In genomic region chr22:50205781-50206569, GRCh38 we compare ENCODE assay signal across 1 cellular context.
TF ChIP-seq lines count a peak whose summit lies in the region.

No MANE protein-coding gene starts in this region.

TF ChIP-seq in HepG2, 621 proteins besides CTCF, POLR2A, EP300 and RAD21:
- TF ChIP-seq THAP8 (CRISPR knock-in tag; IDR thresholded peaks at IDR 0.05; ENCODE audit: borderline replicate concordance), result no peak
- peak; percentile 97 for TF ChIP-seq AGO2 (optimal IDR thresholded peaks at IDR 0.05; ENCODE audit: low read depth, low read length)
- TF ChIP-seq ZBTB7B (CRISPR knock-in tag; IDR thresholded peaks at IDR 0.05), result no peak
- TF ChIP-seq ZNF768 (CRISPR knock-in tag; IDR thresholded peaks at IDR 0.05), result peak; percentile 20; the same call in 1 of the 2 replicates
- TF ChIP-seq HIVEP1 (CRISPR knock-in tag; IDR thresholded peaks at IDR 0.05), result 0 out of 2 replicates have a peak, but pooled peaks have one; percentile 13
- peak; percentile 19; the same call in 1 of the 2 replicates for TF ChIP-seq POLR2G (IDR thresholded peaks at IDR 0.05; ENCODE audit: low read depth, low read length)
- TF ChIP-seq RBFOX2 (IDR thresholded peaks at IDR 0.05; ENCODE audit: low read depth, low read length), result peak; percentile 69
- TF ChIP-seq RBM22 (optimal IDR thresholded peaks at IDR 0.05; ENCODE audit: low read length), result peak; percentile 57
